In the genomic region with DNA sequence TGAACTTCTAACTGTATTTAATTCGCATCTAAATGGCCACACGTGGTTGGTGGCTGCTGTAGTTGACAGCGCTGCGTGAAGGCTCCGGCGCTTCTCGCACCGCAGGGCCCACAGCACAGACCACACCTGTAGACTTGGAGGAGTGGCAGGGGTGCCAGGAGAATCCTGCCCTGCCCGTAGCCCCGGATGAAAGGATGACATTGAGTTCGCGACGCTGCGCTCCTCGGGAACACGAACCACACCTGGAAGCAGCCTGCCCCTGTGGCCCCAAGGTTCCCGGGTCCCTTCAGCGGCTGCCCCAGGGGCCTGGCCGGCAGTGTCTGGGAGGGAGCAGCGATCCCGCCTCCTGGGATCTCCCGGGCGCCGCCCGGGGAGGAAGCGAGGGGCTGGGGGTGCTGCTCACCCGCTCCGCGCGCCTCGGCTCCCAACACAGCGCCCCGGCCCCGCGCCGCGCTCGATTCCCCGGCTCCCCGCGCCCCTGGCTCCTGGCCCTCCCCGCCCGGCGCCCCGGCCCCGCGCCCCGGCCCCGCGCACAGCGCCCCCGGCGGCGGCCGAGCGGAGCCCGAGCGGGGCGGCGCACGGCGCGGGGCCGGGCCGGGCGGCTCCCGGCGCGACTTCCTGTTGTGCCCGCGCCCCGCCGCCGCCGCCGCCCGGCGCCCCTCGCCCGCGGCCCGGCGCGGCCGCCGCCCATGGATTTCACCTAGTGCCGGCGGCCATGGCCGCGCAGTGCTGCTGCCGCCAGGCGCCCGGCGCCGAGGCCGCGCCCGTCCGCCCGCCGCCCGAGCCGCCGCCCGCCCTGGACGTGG, we compare ENCODE assay signal across 8 cellular contexts. TPM values are rescaled to one million over a fixed set of nuclear protein-coding genes. Genes with fewer than 3 reads are reported as not detected.
DNase-seq lines count a peak whose midpoint lies in the region; ATAC-seq, FAIRE-seq and TF ChIP-seq lines count a peak whose summit lies in the region.

A gene with protein sequence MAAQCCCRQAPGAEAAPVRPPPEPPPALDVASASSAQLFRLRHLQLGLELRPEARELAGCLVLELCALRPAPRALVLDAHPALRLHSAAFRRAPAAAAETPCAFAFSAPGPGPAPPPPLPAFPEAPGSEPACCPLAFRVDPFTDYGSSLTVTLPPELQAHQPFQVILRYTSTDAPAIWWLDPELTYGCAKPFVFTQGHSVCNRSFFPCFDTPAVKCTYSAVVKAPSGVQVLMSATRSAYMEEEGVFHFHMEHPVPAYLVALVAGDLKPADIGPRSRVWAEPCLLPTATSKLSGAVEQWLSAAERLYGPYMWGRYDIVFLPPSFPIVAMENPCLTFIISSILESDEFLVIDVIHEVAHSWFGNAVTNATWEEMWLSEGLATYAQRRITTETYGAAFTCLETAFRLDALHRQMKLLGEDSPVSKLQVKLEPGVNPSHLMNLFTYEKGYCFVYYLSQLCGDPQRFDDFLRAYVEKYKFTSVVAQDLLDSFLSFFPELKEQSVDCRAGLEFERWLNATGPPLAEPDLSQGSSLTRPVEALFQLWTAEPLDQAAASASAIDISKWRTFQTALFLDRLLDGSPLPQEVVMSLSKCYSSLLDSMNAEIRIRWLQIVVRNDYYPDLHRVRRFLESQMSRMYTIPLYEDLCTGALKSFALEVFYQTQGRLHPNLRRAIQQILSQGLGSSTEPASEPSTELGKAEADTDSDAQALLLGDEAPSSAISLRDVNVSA (plus strand): TSS at position 613 of the 806 bp plus-strand sequence. CDS start 103 bp downstream, at position 716.

- DNase-seq in A673 (ENCODE audit: low spot score) (peak; percentile 59), GM18507 (ENCODE audit: extremely low spot score, insufficient read length, low read depth) (no peak), SJSA1 (ENCODE audit: low read depth in 1 of 2, low spot score in 2 of 2) (peak; percentile 42 to 48), adrenal gland (peak; percentile 27 to 75 (median 44)), left cardiac atrium (peak; percentile 50), posterior cingulate gyrus (peak in 7 of 10 donors; percentile 16 to 85 (median 57)), NCI-H1436 (lab: John Stamatoyannopoulos, UW) (no peak)

- H3K4me3 ChIP-seq in A673 (ENCODE audit: low read depth, low read length, poor library complexity, severe bottlenecking) (peak within 1 kb of the TSS; percentile 71), SJSA1 (peak within 1 kb of the TSS; percentile 61), adrenal gland (peak within 1 kb of the TSS in 3 of 4 donors; percentile 45 to 80 (median 63))

- peak in 1 of 2 donors; percentile 23 for TF ChIP-seq POLR2A in adrenal gland (IDR thresholded peaks at IDR 0.05)

- 0 to 1% (median 1%) methylated on average over 8 to 106 of the region's 106 CpGs for WGBS in adrenal gland, 4 donors

- BruUV-seq in A673 (replicated peaks; lab: Mats Ljungman, UMichigan) = no TSS peak

- intact Hi-C loops in A673 (cut with micrococcal nuclease; ENCODE audit: unreplicated experiment) = no loop called here
- intact Hi-C loops in adrenal gland (cut with DNase I) = no loop called here
- intact Hi-C loops in left cardiac atrium (cut with DNase I) = no loop called here
- intact Hi-C loops in posterior cingulate gyrus (cut with DNase I) = loop anchor here (10.0 kb wide), 1 partner anchor 257 kb away; a partner anchor contains a TSS

- CTCF ChIA-PET in A673 (lab: Charles Lee) = no interaction called here

- H3K27me3 ChIP-seq in A673 (replicated peaks; ENCODE audit: insufficient read depth, low read depth, low read length, poor library complexity) = no peaks in the 10 kb centered on the region
- H3K27me3 ChIP-seq in SJSA1 (replicated peaks) = no peaks in the 10 kb centered on the region
- no peaks in the 10 kb centered on the region for H3K27me3 ChIP-seq in adrenal gland

- H3K27ac ChIP-seq in A673 (ENCODE audit: low read depth, low read length, poor library complexity, severe bottlenecking) (peak within 1 kb of the TSS; percentile 87), SJSA1 (no peak within 1 kb of the TSS), adrenal gland (peak within 1 kb of the TSS; percentile 40 to 97 (median 85))

- H3K36me3 ChIP-seq in A673 (ENCODE audit: insufficient read depth, low read length, poor library complexity, severe bottlenecking) (no peaks in the 10 kb centered on the region), SJSA1 (peaks cover 9% of the 10 kb centered on the region; the same call in 1 of the 2 replicates), adrenal gland (replicated peaks in 1 of 2) (no peaks in the 10 kb centered on the region)

- H3K9me3 ChIP-seq in A673 (ENCODE audit: low read depth, low read length, poor library complexity, severe bottlenecking) (no peaks in the 10 kb centered on the region), SJSA1 (replicated peaks) (peaks cover 3% of the 10 kb centered on the region; the same call in 1 of the 2 replicates), adrenal gland (replicated peaks in 1 of 3) (no peaks in the 10 kb centered on the region)

- H3K4me1 ChIP-seq in A673 (ENCODE audit: insufficient read depth, low read length, poor library complexity, severe bottlenecking) (peaks cover 21% of the 10 kb centered on the region), SJSA1 (replicated peaks) (peaks cover 52% of the 10 kb centered on the region), adrenal gland (replicated peaks in 1 of 2) (peaks cover 33 to 48% of the 10 kb centered on the region in 2 donors)

- ATAC-seq in HG03442 (IDR thresholded peaks at IDR 0.05; ENCODE audit: unreplicated experiment) (peak; percentile 25), left cardiac atrium (peak; percentile 3 to 27)

- TF ChIP-seq CTCF in A673 (conservative IDR thresholded peaks at IDR 0.05; ENCODE audit: low read depth, low read length) (no peak), adrenal gland (IDR thresholded peaks at IDR 0.05) (peak in 3 of 6 experiments; percentile 4 to 14 (median 13))

- POLR2A ChIA-PET in A673 (lab: Charles Lee; ENCODE audit: low non-redundant PET) = no interaction called here

- peak; percentile 21 for FAIRE-seq in GM18507 (lab: Jason Lieb, UNC)

RNA-seq across cellular contexts. Expression of the gene that starts here (rescaled TPM):
- total RNA-seq in A673 (2021) (26.5 and 29.4 TPM in 2 replicates), adrenal gland (10 to 100 TPM; 37.0 to 93.3 (median 59.5) TPM), left cardiac atrium (10 to 100 TPM; 47.3 to 67.6 TPM)
- total RNA-seq in SJSA1 (2014; rRNA removed; shearing (Covaris generic)) = 14.3 and 14.9 TPM in 2 replicates
- 100 to 1,000 TPM in 2 of 3 donors, 1 to 10 TPM in 1; 5.1 to 259 (median 110) TPM for polyA plus RNA-seq in adrenal gland

Comparison
In these comparisons a context has a peak if more than half of its experiments do, and no peak if none do; other contexts are left out.
1. DNase-seq: peak in A673 (single experiment), SJSA1 (2 of 2), adrenal gland (7 of 7), left cardiac atrium (single experiment) and posterior cingulate gyrus (7 of 10); none in GM18507 (single experiment) and NCI-H1436 (single experiment).
2. Peak in every context shown above with its lines, with median percentiles within 50 percentile points of each other: H3K4me3 ChIP-seq.